15 cellular contexts compared by ENCODE assay signal in genomic region chr20:50015993-50016770, GRCh38. TPM values are rescaled to one million over a fixed set of nuclear protein-coding genes. Genes with fewer than 3 reads are reported as not detected.
DNase-seq lines count a peak whose midpoint lies in the region; TF ChIP-seq lines count a peak whose summit lies in the region.
"Had no signal": no experiment of that assay in that cellular context is flagged by ENCODE, and none has a peak within 500 bp of the region (broad histone marks: within the 10 kb centered on the region; RNA-seq: fewer than 3 reads in every experiment).

No MANE protein-coding gene starts in this region.

- DNase-seq in DMS 273 (lab: John Stamatoyannopoulos, UW; ENCODE audit: unreplicated experiment) (peak; percentile 55), DMS 273 treated with DMSO at 0.1 percent for 48 hours (lab: John Stamatoyannopoulos, UW) (no peak), cerebellar cortex (ENCODE audit: low spot score) (peak; percentile 56), type B pancreatic cell (ENCODE audit: extremely low spot score, unreplicated experiment) (no peak), T-helper 9 cell (no peak), chondrocyte (ENCODE audit: low spot score) (no peak)
- DNase-seq in stimulated activated CD4-positive, alpha-beta T cell treated with anti-CD3 and anti-CD28 coated beads, Interleukin-1b, Interleukin-23, amount 100 ng/mL, for 48 hours = no peak
- DNase-seq: activated CD4-positive, alpha-beta T cell treated with anti-CD3 and anti-CD28 coated beads for 48 hours; activated naive CD8-positive, alpha-beta T cell treated with anti-CD3 and anti-CD28 coated beads, Interleukin-2, amount 50 U/mL, for 24 hours; activated T-cell treated with anti-CD3 and anti-CD28 coated beads, Interleukin-2, amount 50 U/mL, for 4 hours; dermis blood vessel endothelial cell; NCI-H187 treated with DMSO at 0.1 percent for 48 hours; SW 1271 had no signal

- TF ChIP-seq CTCF in liver (IDR thresholded peaks at IDR 0.05; ENCODE audit: low read depth, low read length, missing input control) (no peak), type B pancreatic cell (conservative IDR thresholded peaks at IDR 0.05) (no peak), chondrocyte (IDR thresholded peaks at IDR 0.05) (no peak)

- H3K36me3 Mint-ChIP-seq in type B pancreatic cell = no peaks in the 10 kb centered on the region
- no peaks in the 10 kb centered on the region for H3K36me3 Mint-ChIP-seq in chondrocyte (ENCODE audit: low read depth)

- H3K4me3 ChIP-seq in liver (ENCODE audit: low read depth in 1 of 3, low read length in 3 of 3) = no peak overlapping the region

- H3K4me3 Mint-ChIP-seq in type B pancreatic cell (no peak overlapping the region), chondrocyte (ENCODE audit: unreplicated experiment) (no peak overlapping the region)
- H3K4me3 Mint-ChIP-seq: activated naive CD8-positive, alpha-beta T cell treated with anti-CD3 and anti-CD28 coated beads, Interleukin-2, amount 50 U/mL, for 24 hours; activated T-cell treated with anti-CD3 and anti-CD28 coated beads, Interleukin-2, amount 50 U/mL, for 4 hours had no signal

- no peaks in the 10 kb centered on the region for H3K9me3 ChIP-seq in liver (ENCODE audit: control insufficient read depth in 4 of 4, low read length in 3 of 4)

- H3K27me3 Mint-ChIP-seq in type B pancreatic cell = peaks cover 5% of the 10 kb centered on the region
- H3K27me3 Mint-ChIP-seq in chondrocyte (ENCODE audit: low read depth) = no peaks in the 10 kb centered on the region

- no peak overlapping the region for H3K9ac ChIP-seq in liver (ENCODE audit: low read depth in 1 of 2, low read length in 2 of 2)

- H3K9me3 Mint-ChIP-seq in type B pancreatic cell (no peaks in the 10 kb centered on the region), chondrocyte (ENCODE audit: low read depth) (no peaks in the 10 kb centered on the region)
- H3K9me3 Mint-ChIP-seq: activated naive CD8-positive, alpha-beta T cell treated with anti-CD3 and anti-CD28 coated beads, Interleukin-2, amount 50 U/mL, for 24 hours; activated T-cell treated with anti-CD3 and anti-CD28 coated beads, Interleukin-2, amount 50 U/mL, for 4 hours had no signal

- 72% methylated on average over 18 of the region's 18 CpGs for WGBS in liver

- no peaks in the 10 kb centered on the region for H3K36me3 ChIP-seq in liver (ENCODE audit: control insufficient read depth in 4 of 4, insufficient read depth in 3 of 4, low read depth in 1 of 4, low read length in 3 of 4)

- peak overlapping the region; percentile 7 to 45 for H3K27ac ChIP-seq in liver (ENCODE audit: low read depth in 1 of 2, low read length in 2 of 2)
- H3K27ac ChIP-seq: 22Rv1 had no signal

- peaks cover 20% of the 10 kb centered on the region for H3K4me1 Mint-ChIP-seq in type B pancreatic cell (ENCODE audit: unreplicated experiment)
- peaks cover 20% of the 10 kb centered on the region for H3K4me1 Mint-ChIP-seq in chondrocyte (ENCODE audit: low read depth)

- no peak for TF ChIP-seq RAD21 in liver (IDR thresholded peaks at IDR 0.05)

- no peaks in the 10 kb centered on the region for H3K4me1 ChIP-seq in liver (ENCODE audit: control insufficient read depth in 4 of 4, insufficient read depth in 4 of 4, low read length in 3 of 4)

- H3K27ac Mint-ChIP-seq in type B pancreatic cell (peak overlapping the region; percentile 39), chondrocyte (ENCODE audit: unreplicated experiment) (no peak overlapping the region)
- H3K27ac Mint-ChIP-seq: activated naive CD8-positive, alpha-beta T cell treated with anti-CD3 and anti-CD28 coated beads, Interleukin-2, amount 50 U/mL, for 24 hours had no signal

- no peaks in the 10 kb centered on the region for H3K27me3 ChIP-seq in liver (ENCODE audit: control insufficient read depth in 4 of 4, insufficient read depth in 4 of 4, low read length in 3 of 4)

TF ChIP-seq in liver, 16 proteins besides CTCF, POLR2A, EP300 and RAD21:
- peak; percentile 94 for TF ChIP-seq NR2F2 (IDR thresholded peaks at IDR 0.05)
- no peak for TF ChIP-seq FOXA1 (IDR thresholded peaks at IDR 0.05)
- no peak for TF ChIP-seq JUND (IDR thresholded peaks at IDR 0.05)
- peak; percentile 35 for TF ChIP-seq SP1 (IDR thresholded peaks at IDR 0.05)
- TF ChIP-seq RXRA (IDR thresholded peaks at IDR 0.05) = peak; percentile 50 to 58
- no peak for TF ChIP-seq MAX (IDR thresholded peaks at IDR 0.05)
- no peak for TF ChIP-seq FOXA2 (IDR thresholded peaks at IDR 0.05)

RNA-seq across cellular contexts. Expression of gene SNAI1, which starts 33.4 kb away (rescaled TPM):
- under 1 TPM; 0.28 to 0.75 TPM for total RNA-seq in liver
- 1 to 10 TPM in 1 of 2 donors, under 1 TPM in 1; 0.44 to 3.4 TPM for polyA plus RNA-seq in liver
- total RNA-seq in type B pancreatic cell (ENCODE audit: low replicate concordance) = 12.1 and 30.8 TPM in 2 replicates
- total RNA-seq in chondrocyte = 4.9 to 15.1 TPM (median 6.1 TPM) in 3 replicates

Comparison
In these comparisons a context has a peak if more than half of its experiments do, and no peak if none do; other contexts are left out.
1. DNase-seq: peak in DMS 273 (single experiment) and cerebellar cortex (single experiment); none in DMS 273 treated with DMSO at 0.1 percent for 48 hours (single experiment), type B pancreatic cell (single experiment), T-helper 9 cell (single experiment), chondrocyte (single experiment) and stimulated activated CD4-positive, alpha-beta T cell treated with anti-CD3 and anti-CD28 coated beads, Interleukin-1b, Interleukin-23, amount 100 ng/mL, for 48 hours (single experiment).